In genomic region chr4:138576684-138577083, GRCh38 we compare ENCODE assay signal across 9 cellular contexts.
A peak's percentile ranks its signal among the peaks of the same experiment; 100 is the strongest.
DNase-seq lines count a peak whose midpoint lies in the region; ATAC-seq lines count a peak whose summit lies in the region.
"Had no signal": no experiment of that assay in that cellular context is flagged by ENCODE, and none has a peak within 500 bp of the region (broad histone marks: within the 10 kb centered on the region; RNA-seq: fewer than 3 reads in every experiment).

No MANE protein-coding gene starts in this region.

- H3K4me1 Mint-ChIP-seq in stimulated activated memory B cell treated with anti-CD40 and anti-IgM and Interleukin-4, amounts not matched to agents 10 μg/mL and 1 μg/mL and 100 μg/mL, for 72 hours = no peaks in the 10 kb centered on the region

- WGBS in mesenchymal stem cell = 52% methylated on average over 2 of the region's 3 CpGs

- peaks cover 25% of the 10 kb centered on the region for H3K9me3 Mint-ChIP-seq in stimulated activated memory B cell treated with anti-CD40 and anti-IgM and Interleukin-4, amounts not matched to agents 10 μg/mL and 1 μg/mL and 100 μg/mL, for 72 hours

- no peak overlapping the region for H2BK15ac ChIP-seq in mesenchymal stem cell (ENCODE audit: low read depth, poor library complexity, severe bottlenecking)

- H3K27ac ChIP-seq in mesenchymal stem cell (ENCODE audit: low read length, poor library complexity, severe bottlenecking) = no peak overlapping the region

- H3K4me1 ChIP-seq in mesenchymal stem cell (ENCODE audit: control insufficient read depth, insufficient read depth, low read depth, low read length) = no peaks in the 10 kb centered on the region

- H2AFZ ChIP-seq in mesenchymal stem cell (ENCODE audit: low read depth, low read length) = no peak overlapping the region

- no peak overlapping the region for H3K4me3 Mint-ChIP-seq in stimulated activated memory B cell treated with anti-CD40 and anti-IgM and Interleukin-4, amounts not matched to agents 10 μg/mL and 1 μg/mL and 100 μg/mL, for 72 hours

- H4K91ac ChIP-seq in mesenchymal stem cell (ENCODE audit: low read length) = no peak overlapping the region

- H3K23ac ChIP-seq in mesenchymal stem cell (ENCODE audit: low read length in 2 of 2) = no peak overlapping the region

- H3K18ac ChIP-seq in mesenchymal stem cell (ENCODE audit: low read depth in 1 of 2, low read length in 2 of 2) = peak overlapping the region in 1 of 2 experiments; percentile 62

- H4K8ac ChIP-seq in mesenchymal stem cell (ENCODE audit: low read length) = no peak overlapping the region

- DNase-seq in GM03348 (ENCODE audit: low spot score) (peak; percentile 16), LHCN-M2 (ENCODE audit: low read depth) (peak; percentile 38), astrocyte of the hippocampus (ENCODE audit: low read depth, low spot score) (peak; percentile 31), mesenchymal stem cell (peak; percentile 78), OCI-M2 (lab: John Stamatoyannopoulos, UW; ENCODE audit: unreplicated experiment) (no peak)
- DNase-seq: right cardiac atrium had no signal

- H3K27me3 ChIP-seq in mesenchymal stem cell (ENCODE audit: control insufficient read depth in 1 of 2, insufficient read depth in 1 of 2, low read length in 2 of 2) = no peaks in the 10 kb centered on the region

- no peak overlapping the region for H2BK5ac ChIP-seq in mesenchymal stem cell (ENCODE audit: low read depth, low read length, poor library complexity, severe bottlenecking)

- H3K4ac ChIP-seq in mesenchymal stem cell (ENCODE audit: low read depth in 1 of 2, low read length in 2 of 2) = no peak overlapping the region

- no peaks in the 10 kb centered on the region for H3K27me3 Mint-ChIP-seq in stimulated activated memory B cell treated with anti-CD40 and anti-IgM and Interleukin-4, amounts not matched to agents 10 μg/mL and 1 μg/mL and 100 μg/mL, for 72 hours

- no peak overlapping the region for H2AK5ac ChIP-seq in mesenchymal stem cell (ENCODE audit: low read length, severe bottlenecking)

- H2BK120ac ChIP-seq in mesenchymal stem cell (ENCODE audit: low read depth, low read length) = no peak overlapping the region

- no peaks in the 10 kb centered on the region for H3K36me3 ChIP-seq in mesenchymal stem cell (ENCODE audit: control insufficient read depth in 1 of 2, insufficient read depth in 2 of 2, low read depth in 1 of 2, low read length in 2 of 2)

- no peak for ATAC-seq in GM19351 (IDR thresholded peaks at IDR 0.05; ENCODE audit: unreplicated experiment)
- ATAC-seq in stimulated activated memory B cell treated with anti-CD40 and anti-IgM and Interleukin-4, amounts not matched to agents 10 μg/mL and 1 μg/mL and 100 μg/mL, for 72 hours = no peak
- ATAC-seq in HG02588 (IDR thresholded peaks at IDR 0.05; ENCODE audit: unreplicated experiment) = no peak
- ATAC-seq: right cardiac atrium had no signal

- no peak overlapping the region for H3K4me2 ChIP-seq in mesenchymal stem cell (ENCODE audit: low read length, poor library complexity, severe bottlenecking)

- no peaks in the 10 kb centered on the region for H3K79me1 ChIP-seq in mesenchymal stem cell (replicated peaks; ENCODE audit: low read length, poor library complexity, severe bottlenecking)

- H3K14ac ChIP-seq in mesenchymal stem cell (ENCODE audit: low read length in 2 of 2) = no peak overlapping the region

- peaks cover 36% of the 10 kb centered on the region for H3K9me3 ChIP-seq in mesenchymal stem cell (ENCODE audit: control insufficient read depth, low read length)

- H3K27ac Mint-ChIP-seq in stimulated activated memory B cell treated with anti-CD40 and anti-IgM and Interleukin-4, amounts not matched to agents 10 μg/mL and 1 μg/mL and 100 μg/mL, for 72 hours = no peak overlapping the region

- no peak overlapping the region for H3K9ac ChIP-seq in mesenchymal stem cell (ENCODE audit: low read length)

- no peaks in the 10 kb centered on the region for H3K36me3 Mint-ChIP-seq in stimulated activated memory B cell treated with anti-CD40 and anti-IgM and Interleukin-4, amounts not matched to agents 10 μg/mL and 1 μg/mL and 100 μg/mL, for 72 hours

- no peak overlapping the region for H2BK12ac ChIP-seq in mesenchymal stem cell (ENCODE audit: low read length in 2 of 2)

- H3K4me3 ChIP-seq in mesenchymal stem cell (ENCODE audit: insufficient read depth in 1 of 2, low read depth in 1 of 2, low read length in 2 of 2) = no peak overlapping the region
